ENCODE assay signal across 19 cellular contexts in the genomic region with DNA sequence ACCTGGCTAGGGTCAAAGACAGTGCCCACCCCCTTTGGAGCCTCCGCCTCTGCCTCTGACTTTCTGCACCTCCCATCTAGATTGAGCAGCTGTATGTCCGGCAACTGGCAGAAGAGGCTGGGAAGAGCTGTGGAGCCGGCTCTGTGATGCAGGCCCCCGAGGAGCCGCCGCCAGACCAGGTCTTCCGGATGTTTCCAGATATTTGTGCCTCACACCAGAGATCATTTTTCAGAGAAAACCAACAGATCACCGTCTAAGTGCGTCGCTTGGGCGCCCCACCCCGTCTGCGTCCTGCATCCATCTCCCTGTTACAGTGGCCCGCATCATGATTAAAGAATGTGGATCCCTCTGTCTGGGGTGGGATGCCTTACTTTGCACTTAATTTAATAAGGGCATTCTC. TPM values are rescaled to one million over a fixed set of nuclear protein-coding genes. Genes with fewer than 3 reads are reported as not detected.
DNase-seq lines count a peak whose midpoint lies in the region; ATAC-seq, FAIRE-seq and TF ChIP-seq lines count a peak whose summit lies in the region.
"Had no signal": no experiment of that assay in that cellular context is flagged by ENCODE, and none has a peak within 500 bp of the region (broad histone marks: within the 10 kb centered on the region; RNA-seq: fewer than 3 reads in every experiment).

No MANE protein-coding gene starts in this region.

- H3F3A ChIP-seq in neural progenitor cell (ENCODE audit: low read depth) (no peaks in the 10 kb centered on the region), PC-3 (ENCODE audit: low read length, unreplicated experiment) (no peaks in the 10 kb centered on the region)

- no peak for FAIRE-seq in GM12891 (lab: Jason Lieb, UNC)
- FAIRE-seq: D721Med had no signal

- no peaks in the 10 kb centered on the region for H3K27me3 Mint-ChIP-seq in activated CD4-positive, alpha-beta T cell treated with anti-CD3 and anti-CD28 coated beads, Interleukin-2, amount 10 ng/mL, durations not matched to agents 7 days and 5 days
- peaks cover 41% of the 10 kb centered on the region for H3K27me3 Mint-ChIP-seq in chondrocyte (ENCODE audit: low read depth)
- H3K27me3 Mint-ChIP-seq in neural progenitor cell (ENCODE audit: insufficient read depth, low read depth) = peaks cover 30% of the 10 kb centered on the region
- H3K27me3 Mint-ChIP-seq in immature natural killer cell (ENCODE audit: low read depth in 3 of 3) = peaks cover 2 to 9% (median 6%) of the 10 kb centered on the region in 3 donors

- no peak overlapping the region for H3K4me3 Mint-ChIP-seq in activated CD4-positive, alpha-beta T cell treated with anti-CD3 and anti-CD28 coated beads, Interleukin-2, amount 10 ng/mL, durations not matched to agents 7 days and 5 days
- H3K4me3 Mint-ChIP-seq in chondrocyte (ENCODE audit: unreplicated experiment) (no peak overlapping the region), neural progenitor cell (peak overlapping the region; percentile 24), immature natural killer cell (no peak overlapping the region)
- H3K4me3 Mint-ChIP-seq: CD8-positive, alpha-beta memory T cell had no signal

- H3K9me3 Mint-ChIP-seq in activated CD4-positive, alpha-beta T cell treated with anti-CD3 and anti-CD28 coated beads, Interleukin-2, amount 10 ng/mL, durations not matched to agents 7 days and 5 days = no peaks in the 10 kb centered on the region
- H3K9me3 Mint-ChIP-seq in chondrocyte (ENCODE audit: low read depth) = peaks cover 3% of the 10 kb centered on the region
- H3K9me3 Mint-ChIP-seq in neural progenitor cell = peaks cover 7% of the 10 kb centered on the region
- H3K9me3 Mint-ChIP-seq in immature natural killer cell = no peaks in the 10 kb centered on the region
- H3K9me3 Mint-ChIP-seq: CD8-positive, alpha-beta memory T cell had no signal

- POLR2A ChIA-PET in activated CD4-positive, alpha-beta T cell treated with anti-CD3 and anti-CD28 coated beads, Interleukin-2, amount 10 ng/mL, durations not matched to agents 7 days and 5 days (lab: Charles Lee) = no interaction called here
- POLR2A ChIA-PET in PC-3 (lab: Charles Lee; ENCODE audit: unreplicated experiment) = no interaction called here

- peak; percentile 44; the same call in 1 of the 2 replicates for TF ChIP-seq POLR2A in GM12891 (IDR thresholded peaks at IDR 0.05; ENCODE audit: low read depth, low read length)

- peak overlapping the region; percentile 37 for H3K27ac Mint-ChIP-seq in activated CD4-positive, alpha-beta T cell treated with anti-CD3 and anti-CD28 coated beads, Interleukin-2, amount 10 ng/mL, durations not matched to agents 7 days and 5 days
- H3K27ac Mint-ChIP-seq in chondrocyte (ENCODE audit: unreplicated experiment) (no peak overlapping the region), neural progenitor cell (no peak overlapping the region), immature natural killer cell (peak overlapping the region in 2 of 6 donors; percentile 40 to 70)

- no TSS peak for BruUV-seq in PC-3 (replicated peaks; lab: Mats Ljungman, UMichigan)

- no peak for TF ChIP-seq CTCF in chondrocyte (IDR thresholded peaks at IDR 0.05)
- no peak for TF ChIP-seq CTCF in neural progenitor cell (IDR thresholded peaks at IDR 0.05)
- TF ChIP-seq CTCF in PC-3 (conservative IDR thresholded peaks at IDR 0.05; ENCODE audit: low read depth, low read length) = no peak

- H3K9me3 ChIP-seq in neural progenitor cell (ENCODE audit: low read depth) = no peaks in the 10 kb centered on the region
- no peaks in the 10 kb centered on the region for H3K9me3 ChIP-seq in PC-3 (ENCODE audit: low read length)
- H3K9me3 ChIP-seq: HAP-1 had no signal

- ATAC-seq in PC-3 = no peak

- intact Hi-C loops in PC-3 (cut with micrococcal nuclease) (no loop called here), cardiac septum (cut with DNase I) (no loop called here)

- H3K27ac ChIP-seq in neural progenitor cell (no peak overlapping the region), PC-3 (ENCODE audit: low read length) (no peak overlapping the region)

- H3K9ac ChIP-seq in neural progenitor cell = no peak overlapping the region
- no peak overlapping the region for H3K9ac ChIP-seq in PC-3 (ENCODE audit: low read length)

- H3K27me3 ChIP-seq in neural progenitor cell = no peaks in the 10 kb centered on the region
- peaks cover 50% of the 10 kb centered on the region for H3K27me3 ChIP-seq in PC-3 (ENCODE audit: low read length)

- H3K4me1 ChIP-seq in neural progenitor cell (no peaks in the 10 kb centered on the region), PC-3 (ENCODE audit: insufficient read depth, low read length) (peaks cover 4% of the 10 kb centered on the region; the same call in 1 of the 2 replicates)
- H3K4me1 ChIP-seq: HAP-1 had no signal

- H3K4me2 ChIP-seq in neural progenitor cell (no peak overlapping the region), PC-3 (ENCODE audit: low read length) (no peak overlapping the region)

- H2AFZ ChIP-seq in neural progenitor cell (replicated peaks) (no peak overlapping the region), PC-3 (ENCODE audit: low read length) (no peak overlapping the region)

- H3K36me3 Mint-ChIP-seq in activated CD4-positive, alpha-beta T cell treated with anti-CD3 and anti-CD28 coated beads, Interleukin-2, amount 10 ng/mL, durations not matched to agents 7 days and 5 days (ENCODE audit: low read depth) = peaks cover 21% of the 10 kb centered on the region
- H3K36me3 Mint-ChIP-seq in chondrocyte (ENCODE audit: low read depth) = no peaks in the 10 kb centered on the region
- H3K36me3 Mint-ChIP-seq in neural progenitor cell = no peaks in the 10 kb centered on the region
- peaks cover 20 to 51% (median 30%) of the 10 kb centered on the region in 3 donors for H3K36me3 Mint-ChIP-seq in immature natural killer cell

- H4K20me1 ChIP-seq in neural progenitor cell (ENCODE audit: low read depth) (no peaks in the 10 kb centered on the region), PC-3 (ENCODE audit: low read length) (no peaks in the 10 kb centered on the region)

- H3K9me2 ChIP-seq in PC-3 (replicated peaks; ENCODE audit: low read length) = no peaks in the 10 kb centered on the region

- H3K79me2 ChIP-seq in neural progenitor cell (ENCODE audit: low read depth) (no peaks in the 10 kb centered on the region), PC-3 (ENCODE audit: low read length) (no peaks in the 10 kb centered on the region)

- no peaks in the 10 kb centered on the region for H3K36me3 ChIP-seq in neural progenitor cell
- no peaks in the 10 kb centered on the region for H3K36me3 ChIP-seq in PC-3 (ENCODE audit: low read depth, low read length)
- H3K36me3 ChIP-seq: HAP-1 had no signal

- H3K4me1 Mint-ChIP-seq in activated CD4-positive, alpha-beta T cell treated with anti-CD3 and anti-CD28 coated beads, Interleukin-2, amount 10 ng/mL, durations not matched to agents 7 days and 5 days = peaks cover 4% of the 10 kb centered on the region
- H3K4me1 Mint-ChIP-seq in chondrocyte (ENCODE audit: low read depth) (no peaks in the 10 kb centered on the region), neural progenitor cell (peaks cover 4% of the 10 kb centered on the region), immature natural killer cell (peaks cover 36 to 49% of the 10 kb centered on the region in 2 donors)

- H3K4me3 ChIP-seq in neural progenitor cell (no peak overlapping the region), PC-3 (ENCODE audit: low read length) (no peak overlapping the region)
- H3K4me3 ChIP-seq: HAP-1 had no signal

- CTCF ChIA-PET in activated CD4-positive, alpha-beta T cell treated with anti-CD3 and anti-CD28 coated beads, Interleukin-2, amount 10 ng/mL, durations not matched to agents 7 days and 5 days (lab: Charles Lee) = no interaction called here
- CTCF ChIA-PET in PC-3 (lab: Charles Lee) = no interaction called here

- no peak for DNase-seq in activated CD4-positive, alpha-beta T cell treated with anti-CD3 and anti-CD28 coated beads, Interleukin-2, amount 10 ng/mL, durations not matched to agents 7 days and 5 days
- no peak for DNase-seq in activated CD4-positive, alpha-beta T cell treated with anti-CD3 and anti-CD28 coated beads for 1 hour
- DNase-seq in GM12891 (ENCODE audit: insufficient read length, low spot score) (no peak), chondrocyte (ENCODE audit: low spot score) (peak; percentile 35), neural progenitor cell (ENCODE audit: low spot score) (no peak), PC-3 (no peak), immature natural killer cell (no peak), cardiac septum (ENCODE audit: low spot score) (no peak)
- DNase-seq: 8988T; CD8-positive, alpha-beta memory T cell; DMS79; KBM-7; NCI-H1436 treated with DMSO at 0.1 percent for 48 hours; NCI-H2081; NCI-H748 treated with DMSO at 0.1 percent for 48 hours had no signal

TF ChIP-seq in GM12891, 5 proteins besides CTCF, POLR2A, EP300 and RAD21:
- no peak for TF ChIP-seq SPI1 (IDR thresholded peaks at IDR 0.05; ENCODE audit: low read depth, low read length)
- TF ChIP-seq TAF1 (IDR thresholded peaks at IDR 0.05; ENCODE audit: low read depth, low read length) = no peak
- no peak for TF ChIP-seq POLR2AphosphoS5 (IDR thresholded peaks at IDR 0.05; ENCODE audit: low read depth, low read length)
- TF ChIP-seq PAX5 (IDR thresholded peaks at IDR 0.05; ENCODE audit: insufficient read depth, low read length, severe bottlenecking) = no peak
- TF ChIP-seq POU2F2 (IDR thresholded peaks at IDR 0.05; ENCODE audit: low read depth, low read length) = no peak

RNA-seq across cellular contexts. Expression of a gene that starts 22.1 kb away (rescaled TPM):
- total RNA-seq in activated CD4-positive, alpha-beta T cell treated with anti-CD3 and anti-CD28 coated beads, Interleukin-2, amount 10 ng/mL, durations not matched to agents 7 days and 5 days = 10 to 100 TPM; 11.6 to 14.7 TPM
- 111 TPM for polyA plus RNA-seq in GM12891 (2012; ENCODE audit: low read depth, missing spikeins)
- total RNA-seq in chondrocyte = not detected in 3 replicates
- 1.2 and 2.0 TPM in 2 replicates for total RNA-seq in neural progenitor cell (ENCODE audit: low replicate concordance)
- total RNA-seq in PC-3 (2014; rRNA removed) = not detected in 2 replicates
- 10 to 100 TPM; 69.7 to 92.8 (median 73.6) TPM for polyA plus RNA-seq in immature natural killer cell
- 1.6 TPM for total RNA-seq in cardiac septum
- total RNA-seq: NCI-H460 had no signal
- polyA plus RNA-seq: BJ had no signal
